ENCODE assay signal across 1 cellular context in genomic region chr14:101636081-101636560, GRCh38.
TF ChIP-seq lines count a peak whose summit lies in the region.

No MANE protein-coding gene starts in this region.

TF ChIP-seq in GM12878, 131 proteins besides CTCF, POLR2A, EP300 and RAD21 (continued from another document):
- TF ChIP-seq, protein P1, sequence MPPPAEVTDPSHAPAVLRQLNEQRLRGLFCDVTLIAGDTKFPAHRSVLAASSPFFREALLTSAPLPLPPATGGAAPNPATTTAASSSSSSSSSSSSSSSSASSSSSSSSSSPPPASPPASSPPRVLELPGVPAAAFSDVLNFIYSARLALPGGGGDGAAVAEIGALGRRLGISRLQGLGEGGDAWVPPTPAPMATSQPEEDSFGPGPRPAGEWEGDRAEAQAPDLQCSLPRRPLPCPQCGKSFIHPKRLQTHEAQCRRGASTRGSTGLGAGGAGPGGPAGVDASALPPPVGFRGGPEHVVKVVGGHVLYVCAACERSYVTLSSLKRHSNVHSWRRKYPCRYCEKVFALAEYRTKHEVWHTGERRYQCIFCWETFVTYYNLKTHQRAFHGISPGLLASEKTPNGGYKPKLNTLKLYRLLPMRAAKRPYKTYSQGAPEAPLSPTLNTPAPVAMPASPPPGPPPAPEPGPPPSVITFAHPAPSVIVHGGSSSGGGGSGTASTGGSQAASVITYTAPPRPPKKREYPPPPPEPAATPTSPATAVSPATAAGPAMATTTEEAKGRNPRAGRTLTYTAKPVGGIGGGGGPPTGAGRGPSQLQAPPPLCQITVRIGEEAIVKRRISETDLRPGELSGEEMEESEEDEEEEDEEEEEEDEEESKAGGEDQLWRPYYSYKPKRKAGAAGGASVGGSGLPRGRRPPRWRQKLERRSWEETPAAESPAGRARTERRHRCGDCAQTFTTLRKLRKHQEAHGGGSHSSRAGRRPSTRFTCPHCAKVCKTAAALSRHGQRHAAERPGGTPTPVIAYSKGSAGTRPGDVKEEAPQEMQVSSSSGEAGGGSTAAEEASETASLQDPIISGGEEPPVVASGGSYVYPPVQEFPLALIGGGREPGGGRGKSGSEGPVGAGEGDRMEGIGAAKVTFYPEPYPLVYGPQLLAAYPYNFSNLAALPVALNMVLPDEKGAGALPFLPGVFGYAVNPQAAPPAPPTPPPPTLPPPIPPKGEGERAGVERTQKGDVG (CRISPR knock-in tag; IDR thresholded peaks at IDR 0.05), result no peak
- TF ChIP-seq, protein P2, sequence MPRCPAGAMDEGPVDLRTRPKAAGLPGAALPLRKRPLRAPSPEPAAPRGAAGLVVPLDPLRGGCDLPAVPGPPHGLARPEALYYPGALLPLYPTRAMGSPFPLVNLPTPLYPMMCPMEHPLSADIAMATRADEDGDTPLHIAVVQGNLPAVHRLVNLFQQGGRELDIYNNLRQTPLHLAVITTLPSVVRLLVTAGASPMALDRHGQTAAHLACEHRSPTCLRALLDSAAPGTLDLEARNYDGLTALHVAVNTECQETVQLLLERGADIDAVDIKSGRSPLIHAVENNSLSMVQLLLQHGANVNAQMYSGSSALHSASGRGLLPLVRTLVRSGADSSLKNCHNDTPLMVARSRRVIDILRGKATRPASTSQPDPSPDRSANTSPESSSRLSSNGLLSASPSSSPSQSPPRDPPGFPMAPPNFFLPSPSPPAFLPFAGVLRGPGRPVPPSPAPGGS (IDR thresholded peaks at IDR 0.05; ENCODE audit: borderline replicate concordance, insufficient read depth, low read depth, low read length, poor library complexity, severe bottlenecking), result no peak
- TF ChIP-seq JUNB (IDR thresholded peaks at IDR 0.05) (peak; percentile 67), BMI1 (IDR thresholded peaks at IDR 0.05; ENCODE audit: borderline replicate concordance) (no peak), FOXK2 (IDR thresholded peaks at IDR 0.05) (no peak), NR2C2 (IDR thresholded peaks at IDR 0.05; ENCODE audit: borderline replicate concordance, control insufficient read depth, insufficient read length, low read depth) (no peak), RUNX3 (IDR thresholded peaks at IDR 0.05; ENCODE audit: low read length) (peak; percentile 41), NFIC (IDR thresholded peaks at IDR 0.05; ENCODE audit: low read depth, low read length) (no peak), BHLHE40 (IDR thresholded peaks at IDR 0.05; ENCODE audit: borderline replicate concordance in 1 of 2, low read depth in 2 of 2, low read length in 1 of 2) (peak; percentile 40 to 51; a peak in 2 of 4 replicates), ATF7 (IDR thresholded peaks at IDR 0.05; ENCODE audit: low read depth) (no peak), IRF4 (IDR thresholded peaks at IDR 0.05; ENCODE audit: low read depth, low read length) (0 out of 2 replicates have a peak, but pooled peaks have one; percentile 39), ZNF207 (IDR thresholded peaks at IDR 0.05; ENCODE audit: borderline replicate concordance) (no peak), LARP7 (IDR thresholded peaks at IDR 0.05) (no peak), KLF5 (IDR thresholded peaks at IDR 0.05; ENCODE audit: partially characterized antibody) (no peak), RELB (IDR thresholded peaks at IDR 0.05; ENCODE audit: low read depth) (no peak), PKNOX1 (IDR thresholded peaks at IDR 0.05) (peak; percentile 79), BACH1 (IDR thresholded peaks at IDR 0.05; ENCODE audit: borderline replicate concordance) (no peak), BCL11A (IDR thresholded peaks at IDR 0.05; ENCODE audit: low read depth, low read length) (0 out of 2 replicates have a peak, but pooled peaks have one; percentile 5), MEF2B (IDR thresholded peaks at IDR 0.05; ENCODE audit: partially characterized antibody, poor library complexity, severe bottlenecking) (peak; percentile 24), NFXL1 (IDR thresholded peaks at IDR 0.05; ENCODE audit: borderline replicate concordance) (no peak)
- TF ChIP-seq, protein P3, sequence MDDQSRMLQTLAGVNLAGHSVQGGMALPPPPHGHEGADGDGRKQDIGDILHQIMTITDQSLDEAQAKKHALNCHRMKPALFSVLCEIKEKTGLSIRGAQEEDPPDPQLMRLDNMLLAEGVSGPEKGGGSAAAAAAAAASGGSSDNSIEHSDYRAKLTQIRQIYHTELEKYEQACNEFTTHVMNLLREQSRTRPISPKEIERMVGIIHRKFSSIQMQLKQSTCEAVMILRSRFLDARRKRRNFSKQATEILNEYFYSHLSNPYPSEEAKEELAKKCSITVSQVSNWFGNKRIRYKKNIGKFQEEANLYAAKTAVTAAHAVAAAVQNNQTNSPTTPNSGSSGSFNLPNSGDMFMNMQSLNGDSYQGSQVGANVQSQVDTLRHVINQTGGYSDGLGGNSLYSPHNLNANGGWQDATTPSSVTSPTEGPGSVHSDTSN (IDR thresholded peaks at IDR 0.05; ENCODE audit: insufficient replicate concordance, low read depth, low read length), result peak; percentile 56
